In genomic region chr19:2328401-2329161, GRCh38 we compare ENCODE assay signal across 1 cellular context.
A peak's percentile ranks its signal among the peaks of the same experiment; 100 is the strongest.
TF ChIP-seq lines count a peak whose summit lies in the region.

LSM7 (minus strand) TSS chr19:2328586; CDS start chr19:2328566, 20 bp downstream.
SPPL2B (plus strand) TSS chr19:2328684; CDS start chr19:2328710, 26 bp downstream.

TF ChIP-seq in HepG2, 621 proteins besides CTCF, POLR2A, EP300 and RAD21 (continued from another document):
- TF ChIP-seq ZNF574 (CRISPR knock-in tag; IDR thresholded peaks at IDR 0.05) (peak; percentile 69; the same call in 1 of the 2 replicates), MIER2 (CRISPR knock-in tag; IDR thresholded peaks at IDR 0.05) (no peak), ZMAT3 (CRISPR knock-in tag; conservative IDR thresholded peaks at IDR 0.05) (no peak; the same call in 1 of the 2 replicates), CERS6 (CRISPR knock-in tag; IDR thresholded peaks at IDR 0.05) (no peak), ATF7-NPFF (CRISPR knock-in tag; IDR thresholded peaks at IDR 0.05; ENCODE audit: low read depth) (peak; percentile 27; the same call in 1 of the 2 replicates), ZBTB3 (CRISPR knock-in tag; IDR thresholded peaks at IDR 0.05; ENCODE audit: borderline replicate concordance, low read depth) (no peak), BRF2 (CRISPR knock-in tag; IDR thresholded peaks at IDR 0.05) (peak; percentile 65; the same call in 1 of the 2 replicates), ZNF619 (CRISPR knock-in tag; IDR thresholded peaks at IDR 0.05) (no peak; the same call in 1 of the 2 replicates), ZNF773 (CRISPR knock-in tag; IDR thresholded peaks at IDR 0.05; ENCODE audit: borderline replicate concordance) (no peak; the same call in 1 of the 2 replicates), MAZ (IDR thresholded peaks at IDR 0.05; ENCODE audit: borderline replicate concordance, low read depth, low read length) (no peak), MAZ (CRISPR knock-in tag; IDR thresholded peaks at IDR 0.05; ENCODE audit: low read depth) (peak; percentile 40; the same call in 1 of the 2 replicates), ZNF766 (CRISPR knock-in tag; IDR thresholded peaks at IDR 0.05; ENCODE audit: borderline replicate concordance) (no peak), POLR2AphosphoS5 (IDR thresholded peaks at IDR 0.05; ENCODE audit: low read depth, low read length) (peak; percentile 87), NCOA2 (CRISPR knock-in tag; IDR thresholded peaks at IDR 0.05) (no peak), MYPOP (CRISPR knock-in tag; IDR thresholded peaks at IDR 0.05) (no peak), SCMH1 (CRISPR knock-in tag; IDR thresholded peaks at IDR 0.05; ENCODE audit: borderline replicate concordance) (no peak), ZNF256 (CRISPR knock-in tag; conservative IDR thresholded peaks at IDR 0.05) (no peak), CC2D1A (CRISPR knock-in tag; IDR thresholded peaks at IDR 0.05) (no peak), THAP9 (CRISPR knock-in tag; IDR thresholded peaks at IDR 0.05; ENCODE audit: borderline replicate concordance) (peak; percentile 75; the same call in 1 of the 2 replicates), GRHL1 (CRISPR knock-in tag; conservative IDR thresholded peaks at IDR 0.05) (no peak), CBX2 (IDR thresholded peaks at IDR 0.05; ENCODE audit: low read depth, low read length) (no peak), CBX2 (CRISPR knock-in tag; IDR thresholded peaks at IDR 0.05; ENCODE audit: low read depth) (no peak), ZMYM2 (CRISPR knock-in tag; IDR thresholded peaks at IDR 0.05) (no peak), PLRG1 (conservative IDR thresholded peaks at IDR 0.05) (no peak), TOE1 (CRISPR knock-in tag; IDR thresholded peaks at IDR 0.05) (no peak), KDM5A (IDR thresholded peaks at IDR 0.05; ENCODE audit: borderline replicate concordance, low read length) (peak; percentile 82), PCBP1 (IDR thresholded peaks at IDR 0.05; ENCODE audit: borderline replicate concordance, low read depth, low read length) (no peak), TP53 (CRISPR knock-in tag; conservative IDR thresholded peaks at IDR 0.05) (no peak), SPEN (CRISPR knock-in tag; IDR thresholded peaks at IDR 0.05; ENCODE audit: low read depth) (peak; percentile 89; the same call in 1 of the 2 replicates), ZSCAN20 (CRISPR knock-in tag; IDR thresholded peaks at IDR 0.05; ENCODE audit: borderline replicate concordance) (0 out of 2 replicates have a peak, but pooled peaks have one; percentile 34), ZSCAN5A (CRISPR knock-in tag; IDR thresholded peaks at IDR 0.05; ENCODE audit: borderline replicate concordance) (no peak), RFX3 (CRISPR knock-in tag; IDR thresholded peaks at IDR 0.05) (0 out of 2 replicates have a peak, but pooled peaks have one; percentile 26), ZNF704 (CRISPR knock-in tag; IDR thresholded peaks at IDR 0.05; ENCODE audit: borderline replicate concordance) (no peak), ZC3H4 (CRISPR knock-in tag; IDR thresholded peaks at IDR 0.05; ENCODE audit: borderline replicate concordance) (no peak), MAFK (conservative IDR thresholded peaks at IDR 0.05 in 1 of 2, IDR thresholded peaks at IDR 0.05 in 1 of 2; ENCODE audit: low read length in 2 of 2) (no peak), ZNF224 (CRISPR knock-in tag; IDR thresholded peaks at IDR 0.05) (no peak), AKAP8 (CRISPR knock-in tag; IDR thresholded peaks at IDR 0.05) (no peak; the same call in 1 of the 2 replicates), TBL1XR1 (IDR thresholded peaks at IDR 0.05; ENCODE audit: borderline replicate concordance, low read length, partially characterized antibody) (peak; percentile 30), CAMTA2 (CRISPR knock-in tag; IDR thresholded peaks at IDR 0.05; ENCODE audit: borderline replicate concordance) (no peak), IKZF1 (IDR thresholded peaks at IDR 0.05) (no peak), ZBTB25 (CRISPR knock-in tag; IDR thresholded peaks at IDR 0.05) (peak; percentile 46; the same call in 1 of the 2 replicates), GATA4 (IDR thresholded peaks at IDR 0.05; ENCODE audit: borderline replicate concordance, low read depth) (peak; percentile 19; the same call in 1 of the 2 replicates), SETDB1 (CRISPR knock-in tag; IDR thresholded peaks at IDR 0.05; ENCODE audit: borderline replicate concordance) (no peak)
